Comparison of ENCODE assay signal across 26 cellular contexts in the genomic region with DNA sequence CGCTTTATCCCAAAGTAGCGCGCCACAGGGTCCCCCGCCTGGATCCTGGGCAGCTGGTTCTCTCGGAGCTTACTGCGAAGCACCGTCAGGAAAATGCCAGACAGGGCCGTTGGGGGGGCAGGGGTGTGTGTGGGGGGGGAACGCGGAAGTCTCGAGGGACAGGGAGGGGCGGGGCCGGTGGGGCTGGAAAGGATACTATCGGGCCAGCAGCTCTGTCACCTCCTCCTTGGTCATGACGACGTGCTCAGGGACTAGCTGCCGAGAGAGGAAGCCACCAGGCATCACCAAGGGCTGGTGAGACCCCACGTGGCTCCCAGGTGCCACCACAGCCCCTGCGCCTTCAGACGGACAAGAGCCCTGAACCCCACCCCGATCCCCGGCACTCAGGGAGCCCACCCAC. TPM values are rescaled to one million over a fixed set of nuclear protein-coding genes. Genes with fewer than 3 reads are reported as not detected.
A peak's percentile ranks its signal among the peaks of the same experiment; 100 is the strongest.
DNase-seq lines count a peak whose midpoint lies in the region; ATAC-seq, FAIRE-seq and TF ChIP-seq lines count a peak whose summit lies in the region.
"Had no signal": no experiment of that assay in that cellular context is flagged by ENCODE, and none has a peak within 500 bp of the region (broad histone marks: within the 10 kb centered on the region; RNA-seq: fewer than 3 reads in every experiment).

No MANE protein-coding gene starts in this region.

- H2AFZ ChIP-seq in K562 (ENCODE audit: low read depth, low read length), result no peak overlapping the region

- H3K4me3 Mint-ChIP-seq in activated naive CD4-positive, alpha-beta T cell treated with anti-CD3 and anti-CD28 coated beads, Interleukin-2, amount 10 ng/mL, durations not matched to agents 7 days and 5 days, result no peak overlapping the region
- H3K4me3 Mint-ChIP-seq in T-helper 17 cell, result no peak overlapping the region
- H3K4me3 Mint-ChIP-seq: activated naive CD4-positive, alpha-beta T cell treated with anti-CD3 and anti-CD28 coated beads for 36 hours had no signal

- TF ChIP-seq POLR2A in K562 (conservative IDR thresholded peaks at IDR 0.05), result no peak

- no peak for ATAC-seq in T-helper 17 cell
- no peak for ATAC-seq in K562
- no peak for ATAC-seq in stimulated activated naive CD8-positive, alpha-beta T cell treated with anti-CD3 and anti-CD28 coated beads, Interleukin-15, Interleukin-2, amounts not matched to agents 100 U/mL and 50 U/mL, for 24 hours
- no peak for ATAC-seq in HG03095 (IDR thresholded peaks at IDR 0.05; ENCODE audit: unreplicated experiment)
- no peak for ATAC-seq in HG03432 (IDR thresholded peaks at IDR 0.05; ENCODE audit: unreplicated experiment)
- ATAC-seq: heart left ventricle, left colon had no signal

- peak overlapping the region; percentile 88 for H3K27ac Mint-ChIP-seq in activated naive CD4-positive, alpha-beta T cell treated with anti-CD3 and anti-CD28 coated beads, Interleukin-2, amount 10 ng/mL, durations not matched to agents 7 days and 5 days
- peak overlapping the region; percentile 96 for H3K27ac Mint-ChIP-seq in T-helper 17 cell
- H3K27ac Mint-ChIP-seq: activated naive CD4-positive, alpha-beta T cell treated with anti-CD3 and anti-CD28 coated beads for 36 hours had no signal

- no peak for TF ChIP-seq CTCF in K562 (IDR thresholded peaks at IDR 0.05 in 2 of 3, conservative IDR thresholded peaks at IDR 0.05 in 1 of 3; ENCODE audit: insufficient read depth in 2 of 3, low read depth in 1 of 3, low read length in 3 of 3)

- no peak overlapping the region for H3K4me2 ChIP-seq in K562 (ENCODE audit: insufficient read depth, low read length)

- H3K9me3 Mint-ChIP-seq in activated naive CD4-positive, alpha-beta T cell treated with anti-CD3 and anti-CD28 coated beads, Interleukin-2, amount 10 ng/mL, durations not matched to agents 7 days and 5 days, result no peaks in the 10 kb centered on the region
- H3K9me3 Mint-ChIP-seq: activated naive CD4-positive, alpha-beta T cell treated with anti-CD3 and anti-CD28 coated beads for 36 hours had no signal

- peaks cover 80% of the 10 kb centered on the region for H3K36me3 ChIP-seq in K562 (ENCODE audit: control insufficient read depth, insufficient read depth, low read length)

- no peaks in the 10 kb centered on the region for H3K27me3 ChIP-seq in K562 (ENCODE audit: control insufficient read depth in 2 of 2, insufficient read depth in 2 of 2, low read length in 2 of 2)
- H3K27me3 ChIP-seq: heart left ventricle had no signal

- H3K4me1 ChIP-seq in K562 (replicated peaks in 1 of 2; ENCODE audit: control insufficient read depth in 2 of 2, insufficient read depth in 2 of 2, low read length in 2 of 2), result peaks cover 4 to 71% of the 10 kb centered on the region in 2 experiments; a peak in 4 of 5 replicates

- H3K36me3 Mint-ChIP-seq in activated naive CD4-positive, alpha-beta T cell treated with anti-CD3 and anti-CD28 coated beads, Interleukin-2, amount 10 ng/mL, durations not matched to agents 7 days and 5 days, result peaks cover 27% of the 10 kb centered on the region
- H3K36me3 Mint-ChIP-seq in T-helper 17 cell (ENCODE audit: low read depth), result peaks cover 4% of the 10 kb centered on the region

- peak; percentile 49 for DNase-seq in activated naive CD4-positive, alpha-beta T cell treated with anti-CD3 and anti-CD28 coated beads, Interleukin-2, amount 10 ng/mL, durations not matched to agents 7 days and 5 days
- DNase-seq in activated naive CD4-positive, alpha-beta T cell treated with anti-CD3 and anti-CD28 coated beads, Interleukin-2, amount 50 U/mL, for 16 hours, result no peak
- DNase-seq in T-helper 17 cell (no peak), K562 (ENCODE audit: extremely low read depth in 1 of 4, low spot score in 3 of 4) (no peak), COLO829 (ENCODE audit: low spot score) (no peak)
- peak; percentile 60 for DNase-seq in stimulated activated naive CD8-positive, alpha-beta T cell treated with anti-CD3 and anti-CD28 coated beads, Interleukin-15, Interleukin-2, amounts not matched to agents 100 U/mL and 50 U/mL, for 24 hours
- DNase-seq: activated CD4-positive, alpha-beta T cell treated with anti-CD3 and anti-CD28 coated beads for 1 hour; activated naive CD4-positive, alpha-beta T cell treated with anti-CD3 and anti-CD28 coated beads for 36 hours; C1 segment of cervical spinal cord; DMS 273 treated with DMSO at 0.1 percent for 48 hours; KG1; left colon; mesendoderm; MV-4-11; NCI-H69; Right ventricle myocardium superior; SW 1271 had no signal

- H3K4me1 Mint-ChIP-seq in activated naive CD4-positive, alpha-beta T cell treated with anti-CD3 and anti-CD28 coated beads, Interleukin-2, amount 10 ng/mL, durations not matched to agents 7 days and 5 days, result peaks cover 57% of the 10 kb centered on the region
- peaks cover 26% of the 10 kb centered on the region for H3K4me1 Mint-ChIP-seq in T-helper 17 cell

- H3K9me1 ChIP-seq in K562 (ENCODE audit: control insufficient read depth, insufficient read depth, low read length), result no peaks in the 10 kb centered on the region

- no peak overlapping the region for H3K4me3 ChIP-seq in K562
- H3K4me3 ChIP-seq: HAP-1, heart left ventricle had no signal

- in situ Hi-C loops in K562 (cut with MboI), result no loop called here

- intact Hi-C loops in K562 (cut with micrococcal nuclease), result no loop called here

- no peak for TF ChIP-seq EP300 in K562 (IDR thresholded peaks at IDR 0.05; ENCODE audit: low read length)

- POLR2A ChIA-PET in K562 (lab: Yijun Ruan, JAX), result interaction anchor here (0.6 to 1.2 kb wide), 5 partner anchors 15 to 226 kb away, joined by 3 to 4 read pairs (median 3); a partner anchor contains a TSS

- H3K27ac ChIP-seq in K562 (ENCODE audit: extremely low read depth, low read depth, low read length), result no peak overlapping the region
- H3K27ac ChIP-seq: epithelial cell of prostate had no signal

- no peaks in the 10 kb centered on the region for H3K9me3 ChIP-seq in T-helper 17 cell (ENCODE audit: control insufficient read depth, low read length, poor library complexity, severe bottlenecking)
- H3K9me3 ChIP-seq in K562 (replicated peaks; ENCODE audit: control insufficient read depth, insufficient read depth, low read depth, low read length), result no peaks in the 10 kb centered on the region
- H3K9me3 ChIP-seq: HAP-1, heart left ventricle had no signal

- CTCF ChIA-PET in activated naive CD4-positive, alpha-beta T cell treated with anti-CD3 and anti-CD28 coated beads, Interleukin-2, amount 10 ng/mL, durations not matched to agents 7 days and 5 days (lab: Charles Lee), result interaction anchor here (1.8 kb wide), 1 partner anchor 11 kb away, joined by 4 read pairs; no protein-coding TSS in a partner anchor
- CTCF ChIA-PET in K562 (lab: Yijun Ruan, JAX; ENCODE audit: low intra/inter-chr PET ratio), result no interaction called here

- no CpG with 5 or more reads among the region's 22 CpGs for WGBS in K562 (ENCODE audit: insufficient coverage, low coverage, missing lambda C conversion rate)

- no TSS peak for BruUV-seq in K562 (replicated peaks; lab: Mats Ljungman, UMichigan)

- TF ChIP-seq RAD21 in K562 (CRISPR knock-in tag; conservative IDR thresholded peaks at IDR 0.05 in 1 of 2, IDR thresholded peaks at IDR 0.05 in 1 of 2), result no peak

- H4K20me1 ChIP-seq in K562 (replicated peaks; ENCODE audit: control insufficient read depth, insufficient read depth, low read length), result peaks cover 11% of the 10 kb centered on the region; the same call in 1 of the 2 replicates

- no peak overlapping the region; a peak in 1 of 4 replicates for H3K9ac ChIP-seq in K562 (ENCODE audit: insufficient read depth in 1 of 2, low read depth in 2 of 2, low read length in 2 of 2)

- no peak for FAIRE-seq in K562 (lab: Jason Lieb, UNC)
- FAIRE-seq: astrocyte, GM18507, TTC549, urothelium cell line had no signal

- H3K27me3 Mint-ChIP-seq in activated naive CD4-positive, alpha-beta T cell treated with anti-CD3 and anti-CD28 coated beads, Interleukin-2, amount 10 ng/mL, durations not matched to agents 7 days and 5 days, result peaks cover 5% of the 10 kb centered on the region
- H3K27me3 Mint-ChIP-seq in T-helper 17 cell, result no peaks in the 10 kb centered on the region

- peaks cover 32% of the 10 kb centered on the region for H3K79me2 ChIP-seq in K562 (ENCODE audit: control insufficient read depth, insufficient read depth, low read length)

RNA-seq across cellular contexts. Expression of a gene that starts 5.3 kb away (rescaled TPM):
- total RNA-seq in T-helper 17 cell, result 10 to 100 TPM; 63.8 to 81.4 TPM
- 38.2 and 129 TPM in 2 replicates for total RNA-seq in K562 (2011; cell fraction: chromatin; rRNA removed; ENCODE audit: low replicate concordance)
- total RNA-seq in K562 (2011; cell fraction: nucleolus; rRNA removed), result 126 and 135 TPM in 2 replicates
- total RNA-seq in K562 (2011; cell fraction: nucleoplasm; rRNA removed), result 74.1 and 78.7 TPM in 2 replicates
- total RNA-seq in K562 (2014; rRNA removed), result 297 and 441 TPM in 2 replicates
- 40.2 and 78.0 TPM in 2 replicates for total RNA-seq in K562 (2014; rRNA removed; fragmentation: Illumina TruSeq; extraction: Trizol)
- total RNA-seq in K562 (2015; rRNA removed; fragmentation: Illumina TruSeq; extraction: Trizol), result 141 and 144 TPM in 2 replicates
- 328 and 351 TPM in 2 replicates for total RNA-seq in K562 (2021)
- polyA plus RNA-seq in K562 (2011; rRNA removed), result 244 and 334 TPM in 2 replicates
- polyA plus RNA-seq in K562 (2011; cell fraction: cytosol; rRNA removed), result 305 and 616 TPM in 2 replicates
- polyA plus RNA-seq in K562 (2011; cell fraction: nucleus; rRNA removed), result 112 and 143 TPM in 2 replicates
- 291 and 445 TPM in 2 replicates for polyA plus RNA-seq in K562 (2012)
- 267 and 448 TPM in 2 replicates for polyA plus RNA-seq in K562 (2014; fragmentation: Illumina TruSeq; extraction: Trizol)
- 10 to 100 TPM in 1 of 2 experiments, 1 to 10 TPM in 1; 3.4 to 32.5 TPM for polyA plus RNA-seq in K562 (2014; fragmentation: Nextera tagmentation; extraction: Ambion mirVana)
- polyA plus RNA-seq in K562 (2014; rRNA removed), result 413 and 438 TPM in 2 replicates
- polyA minus RNA-seq in K562 (2011; rRNA and poly(A)+ RNA removed), result 36.0 and 77.6 TPM in 2 replicates
- 127 and 173 TPM in 2 replicates for polyA minus RNA-seq in K562 (2011; cell fraction: cytosol; rRNA and poly(A)+ RNA removed)
- 45.4 and 50.5 TPM in 2 replicates for polyA minus RNA-seq in K562 (2011; cell fraction: nucleus; rRNA and poly(A)+ RNA removed)

RNA-seq across cellular contexts. Expression of a gene that starts 13.9 kb away (rescaled TPM):
- total RNA-seq in T-helper 17 cell, result 100 to 1,000 TPM; 184 to 187 TPM
- 61.5 and 154 TPM in 2 replicates for total RNA-seq in K562 (2011; cell fraction: chromatin; rRNA removed; ENCODE audit: low replicate concordance)
- total RNA-seq in K562 (2011; cell fraction: nucleolus; rRNA removed), result 171 and 189 TPM in 2 replicates
- total RNA-seq in K562 (2011; cell fraction: nucleoplasm; rRNA removed), result 129 and 161 TPM in 2 replicates
- total RNA-seq in K562 (2014; rRNA removed), result 639 and 643 TPM in 2 replicates
- total RNA-seq in K562 (2014; rRNA removed; fragmentation: Illumina TruSeq; extraction: Trizol), result 131 and 209 TPM in 2 replicates
- total RNA-seq in K562 (2015; rRNA removed; fragmentation: Illumina TruSeq; extraction: Trizol), result 349 and 395 TPM in 2 replicates
- total RNA-seq in K562 (2021), result 383 and 392 TPM in 2 replicates
- polyA plus RNA-seq in K562 (2011; rRNA removed), result 223 and 286 TPM in 2 replicates
- 531 and 777 TPM in 2 replicates for polyA plus RNA-seq in K562 (2011; cell fraction: cytosol; rRNA removed)
- 389 and 485 TPM in 2 replicates for polyA plus RNA-seq in K562 (2011; cell fraction: nucleus; rRNA removed)
- 659 and 746 TPM in 2 replicates for polyA plus RNA-seq in K562 (2012)
- polyA plus RNA-seq in K562 (2014; fragmentation: Illumina TruSeq; extraction: Trizol), result 434 and 536 TPM in 2 replicates
- 100 to 1,000 TPM in 1 of 2 experiments, 10 to 100 TPM in 1; 61.4 to 125 TPM for polyA plus RNA-seq in K562 (2014; fragmentation: Nextera tagmentation; extraction: Ambion mirVana)
- 661 and 856 TPM in 2 replicates for polyA plus RNA-seq in K562 (2014; rRNA removed)
- polyA minus RNA-seq in K562 (2011; rRNA and poly(A)+ RNA removed), result 117 and 134 TPM in 2 replicates
- polyA minus RNA-seq in K562 (2011; cell fraction: cytosol; rRNA and poly(A)+ RNA removed), result 191 and 300 TPM in 2 replicates
- 54.3 and 64.1 TPM in 2 replicates for polyA minus RNA-seq in K562 (2011; cell fraction: nucleus; rRNA and poly(A)+ RNA removed)

RNA-seq across cellular contexts. Expression of a gene that starts 22.9 kb away (rescaled TPM):
- total RNA-seq in T-helper 17 cell (100 to 1,000 TPM; 603 to 646 TPM), K562 (2014; rRNA removed) (22.1 and 31.1 TPM in 2 replicates), K562 (2014; rRNA removed; fragmentation: Illumina TruSeq; extraction: Trizol) (1.0 and 1.8 TPM in 2 replicates), K562 (2015; rRNA removed; fragmentation: Illumina TruSeq; extraction: Trizol) (4.2 and 6.0 TPM in 2 replicates), K562 (2021) (18.0 and 19.9 TPM in 2 replicates)
- 25.6 and 81.0 TPM in 2 replicates for total RNA-seq in K562 (2011; cell fraction: chromatin; rRNA removed; ENCODE audit: low replicate concordance)
- total RNA-seq in K562 (2011; cell fraction: nucleolus; rRNA removed), result 39.0 and 49.5 TPM in 2 replicates
- total RNA-seq in K562 (2011; cell fraction: nucleoplasm; rRNA removed), result 22.7 and 24.1 TPM in 2 replicates
- polyA plus RNA-seq in K562 (2011; rRNA removed) (4.4 and 7.6 TPM in 2 replicates), K562 (2014; fragmentation: Illumina TruSeq; extraction: Trizol) (1.9 and 6.9 TPM in 2 replicates), K562 (2014; fragmentation: Nextera tagmentation; extraction: Ambion mirVana) (under 1 TPM; 0.08 to 0.63 TPM), K562 (2014; rRNA removed) (16.3 and 20.2 TPM in 2 replicates)
- polyA plus RNA-seq in K562 (2011; cell fraction: cytosol; rRNA removed), result 5.6 and 12.6 TPM in 2 replicates
- polyA plus RNA-seq in K562 (2011; cell fraction: nucleus; rRNA removed), result 17.8 and 38.7 TPM in 2 replicates
- 15.0 and 15.2 TPM in 2 replicates for polyA plus RNA-seq in K562 (2012)
- 1.7 and 2.0 TPM in 2 replicates for polyA minus RNA-seq in K562 (2011; rRNA and poly(A)+ RNA removed)
- 6.2 and 8.5 TPM in 2 replicates for polyA minus RNA-seq in K562 (2011; cell fraction: cytosol; rRNA and poly(A)+ RNA removed)
- polyA minus RNA-seq in K562 (2011; cell fraction: nucleus; rRNA and poly(A)+ RNA removed), result 5.5 and 6.6 TPM in 2 replicates

RNA-seq across cellular contexts. Expression of a gene that starts 50.0 kb away (rescaled TPM):
- total RNA-seq in T-helper 17 cell (100 to 1,000 TPM; 107 to 112 TPM), K562 (2014; rRNA removed) (31.4 and 45.4 TPM in 2 replicates), K562 (2014; rRNA removed; fragmentation: Illumina TruSeq; extraction: Trizol) (8.9 and 12.7 TPM in 2 replicates), K562 (2015; rRNA removed; fragmentation: Illumina TruSeq; extraction: Trizol) (19.1 and 22.8 TPM in 2 replicates), K562 (2021) (90.0 and 96.1 TPM in 2 replicates)
- total RNA-seq in K562 (2011; cell fraction: chromatin; rRNA removed; ENCODE audit: low replicate concordance), result 266 and 789 TPM in 2 replicates
- total RNA-seq in K562 (2011; cell fraction: nucleolus; rRNA removed), result 519 and 639 TPM in 2 replicates
- total RNA-seq in K562 (2011; cell fraction: nucleoplasm; rRNA removed), result 258 and 297 TPM in 2 replicates
- polyA plus RNA-seq in K562 (2011; rRNA removed) (32.6 and 52.0 TPM in 2 replicates), K562 (2014; fragmentation: Illumina TruSeq; extraction: Trizol) (31.2 and 32.6 TPM in 2 replicates), K562 (2014; fragmentation: Nextera tagmentation; extraction: Ambion mirVana) (1 to 10 TPM; 2.3 to 3.0 TPM), K562 (2014; rRNA removed) (73.5 and 94.1 TPM in 2 replicates)
- polyA plus RNA-seq in K562 (2011; cell fraction: cytosol; rRNA removed), result 31.0 and 47.7 TPM in 2 replicates
- polyA plus RNA-seq in K562 (2011; cell fraction: nucleus; rRNA removed), result 504 and 724 TPM in 2 replicates
- polyA plus RNA-seq in K562 (2012), result 65.1 and 67.9 TPM in 2 replicates
- 13.1 and 14.8 TPM in 2 replicates for polyA minus RNA-seq in K562 (2011; rRNA and poly(A)+ RNA removed)
- 24.3 and 51.6 TPM in 2 replicates for polyA minus RNA-seq in K562 (2011; cell fraction: cytosol; rRNA and poly(A)+ RNA removed)
- polyA minus RNA-seq in K562 (2011; cell fraction: nucleus; rRNA and poly(A)+ RNA removed), result 164 and 176 TPM in 2 replicates

Comparison
In these comparisons a context has a peak if more than half of its experiments do, and no peak if none do; other contexts are left out.
1. DNase-seq: peak in activated naive CD4-positive, alpha-beta T cell treated with anti-CD3 and anti-CD28 coated beads, Interleukin-2, amount 10 ng/mL, durations not matched to agents 7 days and 5 days (single experiment) and stimulated activated naive CD8-positive, alpha-beta T cell treated with anti-CD3 and anti-CD28 coated beads, Interleukin-15, Interleukin-2, amounts not matched to agents 100 U/mL and 50 U/mL, for 24 hours (single experiment); none in activated naive CD4-positive, alpha-beta T cell treated with anti-CD3 and anti-CD28 coated beads, Interleukin-2, amount 50 U/mL, for 16 hours (single experiment), T-helper 17 cell (0 of 3), K562 (0 of 4) and COLO829 (single experiment).
2. RNA of a gene that starts 22.9 kb away (total RNA-seq): 603 to 646 TPM in T-helper 17 cell; 1.0 to 81.0 TPM in K562; every median in the first group is over 4 times any median in the second.